In genomic region chr3:18758047-18758704, GRCh38 we compare ENCODE assay signal across 7 cellular contexts.
DNase-seq lines count a peak whose midpoint lies in the region; ATAC-seq, FAIRE-seq and TF ChIP-seq lines count a peak whose summit lies in the region.

No MANE protein-coding gene starts in this region.

- no peaks in the 10 kb centered on the region for H3K9me1 ChIP-seq in keratinocyte (ENCODE audit: control insufficient read depth, extremely low read depth, insufficient read depth, low read length)

- H3K9me3 Mint-ChIP-seq in activated naive CD4-positive, alpha-beta T cell treated with anti-CD3 and anti-CD28 coated beads, Interleukin-2, amount 50 U/mL, for 72 hours = peaks cover 0 to 5% of the 10 kb centered on the region in 2 donors

- H3K4me1 ChIP-seq in keratinocyte (ENCODE audit: control insufficient read depth, extremely low read depth, insufficient read depth, low read length) (no peaks in the 10 kb centered on the region), transverse colon (peaks cover 0 to 20% (median 3%) of the 10 kb centered on the region in 4 donors)

- in situ Hi-C loops in transverse colon (cut with MboI; ENCODE audit: low pct_ligation_motif_present in 1 of 4, low pct_unique_long_range_greater_than_20kb in 1 of 4, low sequenced_read_pairs in 3 of 4) = loop anchor here (5.0 to 25.0 kb wide), 2 partner anchors 196 kb away; no protein-coding TSS in a partner anchor

- H2AFZ ChIP-seq in keratinocyte (ENCODE audit: control insufficient read depth, low read length) = no peak overlapping the region

- TF ChIP-seq POLR2A in transverse colon (IDR thresholded peaks at IDR 0.05) = no peak

- peak; percentile 83 for ATAC-seq in GM19452 (IDR thresholded peaks at IDR 0.05; ENCODE audit: unreplicated experiment)
- ATAC-seq in HG03378 (IDR thresholded peaks at IDR 0.05; ENCODE audit: unreplicated experiment) = peak; percentile 93
- peak; percentile 94 for ATAC-seq in activated naive CD4-positive, alpha-beta T cell treated with anti-CD3 and anti-CD28 coated beads, Interleukin-2, amount 50 U/mL, for 72 hours

- H3K4me2 ChIP-seq in keratinocyte (ENCODE audit: control insufficient read depth, extremely low read depth, insufficient read depth, low read depth, low read length) = no peak overlapping the region

- H3K36me3 Mint-ChIP-seq in activated naive CD4-positive, alpha-beta T cell treated with anti-CD3 and anti-CD28 coated beads, Interleukin-2, amount 50 U/mL, for 72 hours = peaks cover 12 to 17% of the 10 kb centered on the region in 2 donors

- WGBS in transverse colon (ENCODE audit: low coverage in 1 of 2), 2 donors = 42 to 43% methylated on average over 4 of the region's 4 CpGs

- peak; percentile 65 for DNase-seq in GDM1 (lab: John Stamatoyannopoulos, UW)
- peak; percentile 76 for DNase-seq in NCI-H82 (lab: John Stamatoyannopoulos, UW)
- peak in 1 of 2 donors; percentile 55 for DNase-seq in activated naive CD4-positive, alpha-beta T cell treated with anti-CD3 and anti-CD28 coated beads, Interleukin-2, amount 50 U/mL, for 72 hours (ENCODE audit: low spot score in 2 of 2)
- DNase-seq in keratinocyte (ENCODE audit: low read depth, low spot score) = peak; percentile 71
- DNase-seq in transverse colon = peak; percentile 10

- intact Hi-C loops in transverse colon (cut with DNase I; ENCODE audit: low total_unique reads) = no loop called here

- FAIRE-seq in keratinocyte (lab: Jason Lieb, UNC) = peak; percentile 94

- H3K27ac ChIP-seq in keratinocyte (ENCODE audit: control insufficient read depth, insufficient read depth, low read length) (no peak overlapping the region), transverse colon (peak overlapping the region in 3 of 4 donors; percentile 52 to 70 (median 63))

- H3K36me3 ChIP-seq in keratinocyte (ENCODE audit: control insufficient read depth in 2 of 2, extremely low read depth in 1 of 2, insufficient read depth in 2 of 2, low read length in 2 of 2) (no peaks in the 10 kb centered on the region), transverse colon (no peaks in the 10 kb centered on the region)

- no peak overlapping the region for H3K9ac ChIP-seq in keratinocyte (ENCODE audit: control insufficient read depth, extremely low read depth, insufficient read depth, low read length)

- TF ChIP-seq EP300 in transverse colon (IDR thresholded peaks at IDR 0.05; ENCODE audit: low read depth) = no peak

- dilution Hi-C loops in keratinocyte (cut with MboI; ENCODE audit: extremely low pct_ligation_motif_present, low sequenced_read_pairs) = no loop called here

- H3K9me3 ChIP-seq in keratinocyte (ENCODE audit: control insufficient read depth, low read depth, low read length) (no peaks in the 10 kb centered on the region), transverse colon (no peaks in the 10 kb centered on the region)

- no peak overlapping the region for H3K4me3 ChIP-seq in keratinocyte (ENCODE audit: control insufficient read depth in 2 of 3, extremely low read depth in 1 of 3, insufficient read depth in 2 of 3, low read depth in 1 of 3, low read length in 3 of 3)
- no peak overlapping the region for H3K4me3 ChIP-seq in transverse colon

- no peaks in the 10 kb centered on the region for H3K79me2 ChIP-seq in keratinocyte (ENCODE audit: control insufficient read depth, insufficient read depth, low read length)

- H3K27ac Mint-ChIP-seq in activated naive CD4-positive, alpha-beta T cell treated with anti-CD3 and anti-CD28 coated beads, Interleukin-2, amount 50 U/mL, for 72 hours = peak overlapping the region; percentile 83 to 91

- H4K20me1 ChIP-seq in keratinocyte (ENCODE audit: control insufficient read depth, extremely low read depth, insufficient read depth, low read length) = no peaks in the 10 kb centered on the region

- H3K27me3 ChIP-seq in keratinocyte (ENCODE audit: control insufficient read depth, extremely low read depth, insufficient read depth, low read length) = no peaks in the 10 kb centered on the region
- H3K27me3 ChIP-seq in transverse colon = no peaks in the 10 kb centered on the region

- peak; percentile 64 to 72 (median 69) for TF ChIP-seq CTCF in keratinocyte (optimal IDR thresholded peaks at IDR 0.05 in 1 of 3, IDR thresholded peaks at IDR 0.05 in 1 of 3, conservative IDR thresholded peaks at IDR 0.05 in 1 of 3; ENCODE audit: extremely low read depth in 1 of 3, insufficient read depth in 2 of 3, low read length in 3 of 3)
- peak; percentile 51 to 91 (median 71) for TF ChIP-seq CTCF in transverse colon (IDR thresholded peaks at IDR 0.05)
